Comparison of ENCODE assay signal across 18 cellular contexts in the genomic region with DNA sequence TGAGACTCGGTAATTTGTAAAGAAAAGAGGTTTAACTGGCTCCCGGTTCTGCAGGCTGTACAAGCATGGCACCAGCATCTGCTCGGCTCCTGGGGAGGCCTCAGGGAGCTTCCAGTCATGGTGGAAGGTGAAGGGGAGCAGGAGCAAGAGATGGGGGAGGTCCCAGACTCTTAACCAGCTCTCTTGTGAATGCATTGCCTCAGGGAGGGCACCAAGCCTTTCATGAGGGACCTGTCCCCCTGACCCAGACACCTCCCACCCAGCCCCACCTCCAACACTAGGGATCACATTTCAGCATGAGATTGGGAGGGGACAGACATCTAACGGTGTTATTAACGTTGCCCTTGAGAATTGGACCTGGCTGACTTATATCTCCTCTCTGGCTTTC.
DNase-seq lines count a peak whose midpoint lies in the region; ATAC-seq, FAIRE-seq and TF ChIP-seq lines count a peak whose summit lies in the region.
"Had no signal": no experiment of that assay in that cellular context is flagged by ENCODE, and none has a peak within 500 bp of the region (broad histone marks: within the 10 kb centered on the region; RNA-seq: fewer than 3 reads in every experiment).

No MANE protein-coding gene starts in this region.

- H3F3A ChIP-seq in OCI-LY1 (ENCODE audit: insufficient read depth, low read length) = no peaks in the 10 kb centered on the region

- H3K36me3 ChIP-seq in OCI-LY1 (ENCODE audit: insufficient read depth, low read length) = peaks cover 72% of the 10 kb centered on the region
- H3K36me3 ChIP-seq in K562 (ENCODE audit: control insufficient read depth, insufficient read depth, low read length) = peaks cover 93% of the 10 kb centered on the region

- CTCF ChIA-PET in K562 (lab: Yijun Ruan, JAX; ENCODE audit: low intra/inter-chr PET ratio) = interaction anchor here (1.2 to 3.5 kb wide), 2 partner anchors 9 to 392 kb away, joined by 4 to 20 read pairs; no protein-coding TSS in a partner anchor

- TF ChIP-seq POLR2A in K562 (conservative IDR thresholded peaks at IDR 0.05) = no peak

- no peaks in the 10 kb centered on the region for H3K9me1 ChIP-seq in K562 (ENCODE audit: control insufficient read depth, insufficient read depth, low read length)

- FAIRE-seq in K562 (lab: Jason Lieb, UNC) = no peak
- FAIRE-seq: A204.1, H54 had no signal

- no peak for TF ChIP-seq CTCF in OCI-LY1 (IDR thresholded peaks at IDR 0.05; ENCODE audit: low read length)
- no peak for TF ChIP-seq CTCF in K562 (IDR thresholded peaks at IDR 0.05 in 2 of 3, conservative IDR thresholded peaks at IDR 0.05 in 1 of 3; ENCODE audit: insufficient read depth in 2 of 3, low read depth in 1 of 3, low read length in 3 of 3)

- no peak for TF ChIP-seq RAD21 in K562 (CRISPR knock-in tag; conservative IDR thresholded peaks at IDR 0.05 in 1 of 2, IDR thresholded peaks at IDR 0.05 in 1 of 2)

- peak overlapping the region; percentile 24 for H3K27ac ChIP-seq in OCI-LY1 (ENCODE audit: low read depth, low read length, poor library complexity, severe bottlenecking)
- H3K27ac ChIP-seq in K562 (ENCODE audit: extremely low read depth, low read depth, low read length) = no peak overlapping the region
- H3K27ac ChIP-seq: HL-60 had no signal

- H3K4me2 ChIP-seq in OCI-LY1 (ENCODE audit: low read length) (no peak overlapping the region), K562 (ENCODE audit: insufficient read depth, low read length) (no peak overlapping the region)

- 68% methylated on average over 5 of the region's 5 CpGs for WGBS in K562 (ENCODE audit: insufficient coverage, low coverage, missing lambda C conversion rate)

- no peak overlapping the region for H2AFZ ChIP-seq in OCI-LY1 (ENCODE audit: low read length)
- H2AFZ ChIP-seq in K562 (ENCODE audit: low read depth, low read length) = no peak overlapping the region

- POLR2A ChIA-PET in K562 (lab: Yijun Ruan, JAX) = no interaction called here

- TF ChIP-seq EP300 in K562 (IDR thresholded peaks at IDR 0.05; ENCODE audit: low read length) = no peak

- H3K9ac ChIP-seq in OCI-LY1 (ENCODE audit: low read length) (no peak overlapping the region), K562 (ENCODE audit: insufficient read depth in 1 of 2, low read depth in 2 of 2, low read length in 2 of 2) (no peak overlapping the region)

- no peaks in the 10 kb centered on the region for H4K20me1 ChIP-seq in OCI-LY1 (ENCODE audit: insufficient read depth, low read length)
- H4K20me1 ChIP-seq in K562 (replicated peaks; ENCODE audit: control insufficient read depth, insufficient read depth, low read length) = 0 out of 2 replicates have a peak, but pooled peaks cover under 1% of the 10 kb centered on the region

- no peaks in the 10 kb centered on the region for H3K9me3 Mint-ChIP-seq in activated T-cell treated with anti-CD3 and anti-CD28 coated beads, Interleukin-2, amount 50 U/mL, for 24 hours
- no peaks in the 10 kb centered on the region for H3K9me3 Mint-ChIP-seq in activated T-cell treated with anti-CD3 and anti-CD28 coated beads, Interleukin-2, amount 50 U/mL, for 4 hours

- no peaks in the 10 kb centered on the region for H3K27me3 ChIP-seq in OCI-LY1 (ENCODE audit: insufficient read depth, low read length)
- H3K27me3 ChIP-seq in K562 (ENCODE audit: control insufficient read depth in 2 of 2, insufficient read depth in 2 of 2, low read length in 2 of 2) = no peaks in the 10 kb centered on the region

- H3K9me2 ChIP-seq in OCI-LY1 (ENCODE audit: low read depth, low read length) = no peaks in the 10 kb centered on the region

- peak overlapping the region; percentile 82 for H3K27ac Mint-ChIP-seq in activated T-cell treated with anti-CD3 and anti-CD28 coated beads, Interleukin-2, amount 50 U/mL, for 24 hours

- no peak for DNase-seq in activated T-cell treated with anti-CD3 and anti-CD28 coated beads, Interleukin-2, amount 50 U/mL, for 24 hours
- DNase-seq in activated T-cell treated with anti-CD3 and anti-CD28 coated beads, Interleukin-2, amount 50 U/mL, for 4 hours = no peak
- no peak for DNase-seq in K562 (ENCODE audit: extremely low read depth in 1 of 4, low spot score in 3 of 4)
- DNase-seq in sciatic nerve (ENCODE audit: low spot score) = peak; percentile 32
- DNase-seq in DMS79 (lab: John Stamatoyannopoulos, UW) = no peak
- DNase-seq in ecto neural progenitor cell (ENCODE audit: low spot score) = no peak
- DNase-seq: C1 segment of cervical spinal cord, EL, KG1, NCI-H1048, NCI-H226, NCI-H526, OCI-M1 had no signal

- intact Hi-C loops in K562 (cut with micrococcal nuclease) (no loop called here), sciatic nerve (cut with DNase I) (loop anchor here (5.0 kb wide), 1 partner anchor 391 kb away; no protein-coding TSS in a partner anchor)

- ATAC-seq in activated T-cell treated with anti-CD3 and anti-CD28 coated beads, Interleukin-2, amount 50 U/mL, for 4 hours = no peak
- no peak for ATAC-seq in K562
- ATAC-seq in sciatic nerve = no peak
- ATAC-seq in GM18502 (IDR thresholded peaks at IDR 0.05; ENCODE audit: poor library complexity, unreplicated experiment) = no peak

- H3K4me3 ChIP-seq in OCI-LY1 (ENCODE audit: low read depth, low read length, poor library complexity, severe bottlenecking) = no peak overlapping the region
- H3K4me3 ChIP-seq in K562 = no peak overlapping the region

- peaks cover 20% of the 10 kb centered on the region for H3K4me1 Mint-ChIP-seq in activated T-cell treated with anti-CD3 and anti-CD28 coated beads, Interleukin-2, amount 50 U/mL, for 24 hours (ENCODE audit: low read depth)
- peaks cover 6% of the 10 kb centered on the region for H3K4me1 Mint-ChIP-seq in activated T-cell treated with anti-CD3 and anti-CD28 coated beads, Interleukin-2, amount 50 U/mL, for 4 hours (ENCODE audit: low read depth)

- in situ Hi-C loops in K562 (cut with MboI) = loop anchor here (5.0 to 10.0 kb wide), 2 partner anchors 391 to 604 kb away; no protein-coding TSS in a partner anchor

- H3K79me2 ChIP-seq in OCI-LY1 (ENCODE audit: insufficient read depth, low read length) (no peaks in the 10 kb centered on the region), K562 (ENCODE audit: control insufficient read depth, insufficient read depth, low read length) (no peaks in the 10 kb centered on the region)

- no peaks in the 10 kb centered on the region for H3K27me3 Mint-ChIP-seq in activated T-cell treated with anti-CD3 and anti-CD28 coated beads, Interleukin-2, amount 50 U/mL, for 24 hours
- H3K27me3 Mint-ChIP-seq in activated T-cell treated with anti-CD3 and anti-CD28 coated beads, Interleukin-2, amount 50 U/mL, for 4 hours (ENCODE audit: low read depth) = no peaks in the 10 kb centered on the region

- H3K4me3 Mint-ChIP-seq in activated T-cell treated with anti-CD3 and anti-CD28 coated beads, Interleukin-2, amount 50 U/mL, for 24 hours = no peak overlapping the region
- no peak overlapping the region for H3K4me3 Mint-ChIP-seq in activated T-cell treated with anti-CD3 and anti-CD28 coated beads, Interleukin-2, amount 50 U/mL, for 4 hours

- H3K9me3 ChIP-seq in OCI-LY1 (ENCODE audit: low read length) (no peaks in the 10 kb centered on the region), K562 (replicated peaks; ENCODE audit: control insufficient read depth, insufficient read depth, low read depth, low read length) (no peaks in the 10 kb centered on the region)

- peaks cover 22% of the 10 kb centered on the region for H3K4me1 ChIP-seq in OCI-LY1 (ENCODE audit: insufficient read depth, low read length, severe bottlenecking)
- peaks cover 0 to 11% of the 10 kb centered on the region in 2 experiments; a peak in 1 of 5 replicates for H3K4me1 ChIP-seq in K562 (replicated peaks in 1 of 2; ENCODE audit: control insufficient read depth in 2 of 2, insufficient read depth in 2 of 2, low read length in 2 of 2)

- BruUV-seq in K562 (replicated peaks; lab: Mats Ljungman, UMichigan) = no TSS peak

- peaks cover 93% of the 10 kb centered on the region for H3K36me3 Mint-ChIP-seq in activated T-cell treated with anti-CD3 and anti-CD28 coated beads, Interleukin-2, amount 50 U/mL, for 24 hours (ENCODE audit: low read depth)
- H3K36me3 Mint-ChIP-seq in activated T-cell treated with anti-CD3 and anti-CD28 coated beads, Interleukin-2, amount 50 U/mL, for 4 hours (ENCODE audit: insufficient read depth) = peaks cover 62% of the 10 kb centered on the region

TF ChIP-seq in K562, 482 proteins besides CTCF, POLR2A, EP300 and RAD21:
- TF ChIP-seq HEY1 (CRISPR knock-in tag; IDR thresholded peaks at IDR 0.05; ENCODE audit: borderline replicate concordance) = no peak
- TF ChIP-seq, protein P1, sequence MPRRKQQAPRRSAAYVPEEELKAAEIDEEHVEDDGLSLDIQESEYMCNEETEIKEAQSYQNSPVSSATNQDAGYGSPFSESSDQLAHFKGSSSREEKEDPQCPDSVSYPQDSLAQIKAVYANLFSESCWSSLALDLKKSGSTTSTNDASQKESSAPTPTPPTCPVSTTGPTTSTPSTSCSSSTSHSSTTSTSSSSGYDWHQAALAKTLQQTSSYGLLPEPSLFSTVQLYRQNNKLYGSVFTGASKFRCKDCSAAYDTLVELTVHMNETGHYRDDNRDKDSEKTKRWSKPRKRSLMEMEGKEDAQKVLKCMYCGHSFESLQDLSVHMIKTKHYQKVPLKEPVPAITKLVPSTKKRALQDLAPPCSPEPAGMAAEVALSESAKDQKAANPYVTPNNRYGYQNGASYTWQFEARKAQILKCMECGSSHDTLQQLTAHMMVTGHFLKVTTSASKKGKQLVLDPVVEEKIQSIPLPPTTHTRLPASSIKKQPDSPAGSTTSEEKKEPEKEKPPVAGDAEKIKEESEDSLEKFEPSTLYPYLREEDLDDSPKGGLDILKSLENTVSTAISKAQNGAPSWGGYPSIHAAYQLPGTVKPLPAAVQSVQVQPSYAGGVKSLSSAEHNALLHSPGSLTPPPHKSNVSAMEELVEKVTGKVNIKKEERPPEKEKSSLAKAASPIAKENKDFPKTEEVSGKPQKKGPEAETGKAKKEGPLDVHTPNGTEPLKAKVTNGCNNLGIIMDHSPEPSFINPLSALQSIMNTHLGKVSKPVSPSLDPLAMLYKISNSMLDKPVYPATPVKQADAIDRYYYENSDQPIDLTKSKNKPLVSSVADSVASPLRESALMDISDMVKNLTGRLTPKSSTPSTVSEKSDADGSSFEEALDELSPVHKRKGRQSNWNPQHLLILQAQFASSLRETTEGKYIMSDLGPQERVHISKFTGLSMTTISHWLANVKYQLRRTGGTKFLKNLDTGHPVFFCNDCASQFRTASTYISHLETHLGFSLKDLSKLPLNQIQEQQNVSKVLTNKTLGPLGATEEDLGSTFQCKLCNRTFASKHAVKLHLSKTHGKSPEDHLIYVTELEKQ (CRISPR knock-in tag; IDR thresholded peaks at IDR 0.05) = no peak
- TF ChIP-seq KLF1 (tag; IDR thresholded peaks at IDR 0.05) = no peak
- no peak for TF ChIP-seq ZNF174 (CRISPR knock-in tag; IDR thresholded peaks at IDR 0.05)
- no peak for TF ChIP-seq PTBP1 (IDR thresholded peaks at IDR 0.05; ENCODE audit: low read depth, low read length)
- no peak for TF ChIP-seq RBFOX2 (IDR thresholded peaks at IDR 0.05; ENCODE audit: low read depth, low read length)
- 0 out of 2 replicates have a peak, but pooled peaks have one; percentile 18 for TF ChIP-seq ZNF316 (IDR thresholded peaks at IDR 0.05)
- no peak for TF ChIP-seq KAT7 (CRISPR knock-in tag; IDR thresholded peaks at IDR 0.05; ENCODE audit: borderline replicate concordance)
